ENCODE assay signal across 20 cellular contexts in the genomic region with DNA sequence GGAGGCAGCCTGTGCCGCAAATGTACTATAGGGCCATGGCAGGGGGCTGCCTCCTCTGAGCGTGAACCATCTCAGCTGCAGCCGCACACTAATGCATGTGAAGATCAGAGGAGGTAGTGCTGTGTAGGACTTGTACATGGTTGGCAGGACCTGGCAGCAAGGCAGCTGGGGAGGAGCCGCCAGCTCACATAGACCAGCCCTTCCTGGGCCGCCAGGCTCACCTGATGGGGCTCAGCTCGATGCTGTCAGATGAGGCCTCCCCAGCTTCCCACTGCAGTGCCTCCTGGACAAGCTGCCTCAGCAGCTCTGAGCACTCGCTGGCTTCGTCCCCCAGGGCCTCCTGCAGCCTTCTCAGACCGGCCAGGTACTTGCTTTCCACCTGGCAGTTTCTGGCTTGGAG.
"Had no signal": no experiment of that assay in that cellular context is flagged by ENCODE, and none has a peak within 500 bp of the region (broad histone marks: within the 10 kb centered on the region; RNA-seq: fewer than 3 reads in every experiment).

No MANE protein-coding gene starts in this region.

- H3K27me3 ChIP-seq: neutrophil, right atrium auricular region, sigmoid colon, thyroid gland, vagina had no signal

- H3K27ac ChIP-seq: lower lobe of right lung, neutrophil, parathyroid adenoma, right atrium auricular region, sigmoid colon, thyroid gland, vagina had no signal

- H3K4me3 ChIP-seq: lower lobe of right lung, right atrium auricular region, sigmoid colon, thyroid gland, vagina had no signal

- H3K9me3 ChIP-seq: lower lobe of right lung, neutrophil, right atrium auricular region, sigmoid colon, thyroid gland, vagina had no signal

- DNase-seq: cortex of kidney; effector memory CD8-positive, alpha-beta T cell; erythroblast; hypothalamus; immature natural killer cell; islet precursor cell; kidney glomerular epithelial cell; left ventricle myocardium superior; lower lobe of right lung; natural killer cell; sigmoid colon; stimulated activated CD4-positive, alpha-beta T cell treated with anti-CD3 and anti-CD28 coated beads, Interleukin-4, amount 100 ng/mL, for 4 hours; stimulated activated naive CD8-positive, alpha-beta T cell treated with anti-CD3 and anti-CD28 coated beads, Interleukin-15, Interleukin-2, amounts not matched to agents 100 U/mL and 50 U/mL, for 24 hours; thyroid gland; trophoblast cell had no signal

- ATAC-seq: effector memory CD8-positive, alpha-beta T cell; left ventricle myocardium superior; lower lobe of right lung; natural killer cell; stimulated activated memory B cell treated with anti-CD40 and anti-IgM and Interleukin-4, amounts not matched to agents 10 μg/mL and 1 μg/mL and 100 μg/mL, for 72 hours; stimulated activated naive CD8-positive, alpha-beta T cell treated with anti-CD3 and anti-CD28 coated beads, Interleukin-15, Interleukin-2, amounts not matched to agents 100 U/mL and 50 U/mL, for 24 hours had no signal

- H3K4me1 ChIP-seq: parathyroid adenoma, right atrium auricular region had no signal

- H3K36me3 ChIP-seq: right atrium auricular region had no signal
